ENCODE assay signal across 8 cellular contexts in genomic region chr22:40855960-40856512, GRCh38. TPM values are rescaled to one million over a fixed set of nuclear protein-coding genes. Genes with fewer than 3 reads are reported as not detected.
DNase-seq lines count a peak whose midpoint lies in the region; ATAC-seq, FAIRE-seq and TF ChIP-seq lines count a peak whose summit lies in the region.

No MANE protein-coding gene starts in this region.

- peak in 1 of 2 experiments; percentile 19 for DNase-seq in A549 (ENCODE audit: low read depth in 1 of 2, low spot score in 1 of 2)
- peak; percentile 45 for DNase-seq in GM03348 (ENCODE audit: low spot score)
- DNase-seq in NCI-H2171 treated with DMSO at 0.1 percent for 48 hours (lab: John Stamatoyannopoulos, UW) = peak; percentile 44
- DNase-seq in amniotic epithelial cell (ENCODE audit: low read depth) = peak; percentile 48
- DNase-seq in right atrium auricular region (ENCODE audit: low spot score) = no peak
- peak; percentile 86 for DNase-seq in posterior vena cava (ENCODE audit: low spot score)
- DNase-seq in NCI-H510A treated with DMSO at 0.1 percent for 48 hours (lab: John Stamatoyannopoulos, UW) = no peak

- peaks cover 45% of the 10 kb centered on the region for H3K4me1 ChIP-seq in A549
- H3K4me1 ChIP-seq in right atrium auricular region = peaks cover 0 to 48% of the 10 kb centered on the region in 2 donors

- TF ChIP-seq RAD21 in A549 (conservative IDR thresholded peaks at IDR 0.05 in 1 of 2, IDR thresholded peaks at IDR 0.05 in 1 of 2) = no peak

- CTCF ChIA-PET in A549 (lab: Yijun Ruan, JAX) = no interaction called here

- TF ChIP-seq CTCF in A549 (IDR thresholded peaks at IDR 0.05) (no peak), right atrium auricular region (IDR thresholded peaks at IDR 0.05) (no peak)

- TF ChIP-seq EP300 in A549 (IDR thresholded peaks at IDR 0.05) = no peak

- peak overlapping the region; percentile 98 for H3K4me2 ChIP-seq in A549

- no peaks in the 10 kb centered on the region for H3K27me3 ChIP-seq in right atrium auricular region

- no peak for FAIRE-seq in A549 (lab: Jason Lieb, UNC)

- no peaks in the 10 kb centered on the region for H3K9me3 ChIP-seq in A549
- H3K9me3 ChIP-seq in right atrium auricular region = no peaks in the 10 kb centered on the region

- WGBS in A549 (ENCODE audit: missing lambda C conversion rate) = under 1% methylated on average over 13 of the region's 29 CpGs

- peak overlapping the region; percentile 99 for H3K4me3 ChIP-seq in A549
- H3K4me3 ChIP-seq in right atrium auricular region = peak overlapping the region; percentile 87 to 97

- no peak; the same call in 1 of the 2 replicates for TF ChIP-seq POLR2A in A549 (IDR thresholded peaks at IDR 0.05; ENCODE audit: low read length)

- H3K27ac ChIP-seq in A549 (peak overlapping the region; percentile 95 to 97), right atrium auricular region (peak overlapping the region; percentile 96 to 98)

- POLR2A ChIA-PET in A549 (lab: Yijun Ruan, JAX) = interaction anchor here (0.5 to 1.5 kb wide), 6 partner anchors 9 to 367 kb away, joined by 3 to 8 read pairs (median 4); no protein-coding TSS in a partner anchor

- ATAC-seq in A549 (peak; percentile 59 to 62), HG02642 (IDR thresholded peaks at IDR 0.05; ENCODE audit: poor library complexity, unreplicated experiment) (peak; percentile 36)

- intact Hi-C loops in posterior vena cava (cut with DNase I) = no loop called here

- no peaks in the 10 kb centered on the region for H3K36me3 ChIP-seq in right atrium auricular region

TF ChIP-seq in A549, 52 proteins besides CTCF, POLR2A, EP300 and RAD21:
- TF ChIP-seq RARB (CRISPR knock-in tag; IDR thresholded peaks at IDR 0.05) (no peak), FOSL2 (IDR thresholded peaks at IDR 0.05) (no peak), FOSL2 (CRISPR knock-in tag; IDR thresholded peaks at IDR 0.05) (no peak), E2F6 (IDR thresholded peaks at IDR 0.05; ENCODE audit: borderline replicate concordance, low read depth) (no peak; the same call in 1 of the 2 replicates), CEBPB (IDR thresholded peaks at IDR 0.05) (no peak), ZFP36 (IDR thresholded peaks at IDR 0.05; ENCODE audit: borderline replicate concordance, partially characterized antibody) (no peak), EHF (CRISPR knock-in tag; IDR thresholded peaks at IDR 0.05) (no peak), PHF8 (IDR thresholded peaks at IDR 0.05; ENCODE audit: borderline replicate concordance, low read depth) (no peak), CBX8 (IDR thresholded peaks at IDR 0.05) (no peak), MAZ (IDR thresholded peaks at IDR 0.05; ENCODE audit: borderline replicate concordance, low read depth, low read length) (no peak), ZNF302 (CRISPR knock-in tag; IDR thresholded peaks at IDR 0.05) (no peak)
- TF ChIP-seq, protein P1, sequence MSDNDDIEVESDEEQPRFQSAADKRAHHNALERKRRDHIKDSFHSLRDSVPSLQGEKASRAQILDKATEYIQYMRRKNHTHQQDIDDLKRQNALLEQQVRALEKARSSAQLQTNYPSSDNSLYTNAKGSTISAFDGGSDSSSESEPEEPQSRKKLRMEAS (IDR thresholded peaks at IDR 0.05) = no peak
TF ChIP-seq in A549: peak in this region for 0.

RNA-seq across cellular contexts. Expression of gene ST13, which starts 0.4 kb away (rescaled TPM):
- polyA plus RNA-seq in A549 (2011; rRNA removed) = 114 and 181 TPM in 2 replicates
- polyA plus RNA-seq in A549 (2012; cell fraction: cytosol; rRNA removed) = 53.2 and 57.4 TPM in 2 replicates
- polyA plus RNA-seq in A549 (2012; cell fraction: nucleus; rRNA removed) = 15.5 and 19.4 TPM in 2 replicates
- 212 to 227 TPM (median 220 TPM) in 3 replicates for polyA plus RNA-seq in A549 (2017; fragmentation: RNase III; extraction: RNeasy Plus Mini Kit Qiagen cat#74134 plus additional on column Dnase treatment)
- 50.5 and 53.7 TPM in 2 replicates for polyA minus RNA-seq in A549 (2011; rRNA and poly(A)+ RNA removed)
- total RNA-seq in right atrium auricular region = 100 to 1,000 TPM; 101 to 105 TPM
- total RNA-seq in posterior vena cava = 100 to 1,000 TPM; 143 to 151 TPM

RNA-seq across cellular contexts. Expression of gene XPNPEP3, which starts 0.9 kb away (rescaled TPM):
- polyA plus RNA-seq in A549 (2011; rRNA removed) (23.3 and 23.6 TPM in 2 replicates), A549 (2017; fragmentation: RNase III; extraction: RNeasy Plus Mini Kit Qiagen cat#74134 plus additional on column Dnase treatment) (10.4 to 12.7 TPM (median 12.7 TPM) in 3 replicates)
- 8.9 and 10.1 TPM in 2 replicates for polyA plus RNA-seq in A549 (2012; cell fraction: cytosol; rRNA removed)
- polyA plus RNA-seq in A549 (2012; cell fraction: nucleus; rRNA removed) = 5.4 and 7.6 TPM in 2 replicates
- 26.6 and 37.1 TPM in 2 replicates for polyA minus RNA-seq in A549 (2011; rRNA and poly(A)+ RNA removed)
- total RNA-seq in right atrium auricular region (10 to 100 TPM in 1 of 2 donors, 1 to 10 TPM in 1; 9.4 to 12.5 TPM), posterior vena cava (10 to 100 TPM; 11.7 to 12.6 TPM)

RNA-seq across cellular contexts. Expression of gene DNAJB7, which starts 5.9 kb away (rescaled TPM):
- polyA plus RNA-seq in A549 (2011; rRNA removed) (not detected in 2 replicates), A549 (2017; fragmentation: RNase III; extraction: RNeasy Plus Mini Kit Qiagen cat#74134 plus additional on column Dnase treatment) (not detected in 3 replicates)
- polyA plus RNA-seq in A549 (2012; cell fraction: cytosol; rRNA removed) = not detected in 2 replicates
- not detected in 2 replicates for polyA plus RNA-seq in A549 (2012; cell fraction: nucleus; rRNA removed)
- polyA minus RNA-seq in A549 (2011; rRNA and poly(A)+ RNA removed) = not detected in 2 replicates
- total RNA-seq in right atrium auricular region (not detected), posterior vena cava (not detected)

RNA-seq across cellular contexts. Expression of gene SLC25A17, which starts 36.9 kb away (rescaled TPM):
- polyA plus RNA-seq in A549 (2011; rRNA removed) (33.7 and 35.1 TPM in 2 replicates), A549 (2017; fragmentation: RNase III; extraction: RNeasy Plus Mini Kit Qiagen cat#74134 plus additional on column Dnase treatment) (17.2 to 20.3 TPM (median 19.9 TPM) in 3 replicates)
- polyA plus RNA-seq in A549 (2012; cell fraction: cytosol; rRNA removed) = 9.7 and 13.3 TPM in 2 replicates
- polyA plus RNA-seq in A549 (2012; cell fraction: nucleus; rRNA removed) = 8.0 and 12.4 TPM in 2 replicates
- 7.3 and 9.9 TPM in 2 replicates for polyA minus RNA-seq in A549 (2011; rRNA and poly(A)+ RNA removed)
- total RNA-seq in right atrium auricular region (1 to 10 TPM; 5.5 to 7.2 TPM), posterior vena cava (10 to 100 TPM; 11.7 to 13.4 TPM)

Comparison
In these comparisons a context has a peak if more than half of its experiments do, and no peak if none do; other contexts are left out.
1. DNase-seq: peak in GM03348 (single experiment), NCI-H2171 treated with DMSO at 0.1 percent for 48 hours (single experiment), amniotic epithelial cell (single experiment) and posterior vena cava (single experiment); none in right atrium auricular region (single experiment) and NCI-H510A treated with DMSO at 0.1 percent for 48 hours (single experiment).